In genomic region chr2:20728114-20728758, GRCh38 we compare ENCODE assay signal across 1 cellular context.
TF ChIP-seq lines count a peak whose summit lies in the region.

No MANE protein-coding gene starts in this region.

TF ChIP-seq in HepG2, 621 proteins besides CTCF, POLR2A, EP300 and RAD21 (continued from another document and continues in another):
- TF ChIP-seq ZNF20 (CRISPR knock-in tag; IDR thresholded peaks at IDR 0.05) (no peak), SAP130 (CRISPR knock-in tag; IDR thresholded peaks at IDR 0.05; ENCODE audit: low read depth) (peak; percentile 89), PRDM10 (CRISPR knock-in tag; IDR thresholded peaks at IDR 0.05; ENCODE audit: low read depth) (peak; percentile 60; the same call in 1 of the 2 replicates), BCL6 (CRISPR knock-in tag; IDR thresholded peaks at IDR 0.05) (peak; percentile 99), NRL (CRISPR knock-in tag; IDR thresholded peaks at IDR 0.05; ENCODE audit: borderline replicate concordance) (no peak), STAT6 (CRISPR knock-in tag; IDR thresholded peaks at IDR 0.05; ENCODE audit: borderline replicate concordance) (peak; percentile 67; the same call in 1 of the 2 replicates), ZFP91 (CRISPR knock-in tag; IDR thresholded peaks at IDR 0.05; ENCODE audit: borderline replicate concordance) (no peak), ZBTB3 (CRISPR knock-in tag; IDR thresholded peaks at IDR 0.05; ENCODE audit: borderline replicate concordance, low read depth) (peak; percentile 90), KMT2A (CRISPR knock-in tag; IDR thresholded peaks at IDR 0.05) (peak; percentile 76; the same call in 1 of the 2 replicates), HDAC1 (CRISPR knock-in tag; IDR thresholded peaks at IDR 0.05) (peak; percentile 91), ATAD3A (CRISPR knock-in tag; IDR thresholded peaks at IDR 0.05) (no peak), ZNF317 (CRISPR knock-in tag; IDR thresholded peaks at IDR 0.05) (peak; percentile 69; the same call in 1 of the 2 replicates), ARNT2 (CRISPR knock-in tag; IDR thresholded peaks at IDR 0.05; ENCODE audit: low read depth) (peak; percentile 86), DZIP1 (CRISPR knock-in tag; IDR thresholded peaks at IDR 0.05) (no peak), ZNF747 (CRISPR knock-in tag; IDR thresholded peaks at IDR 0.05; ENCODE audit: borderline replicate concordance) (peak; percentile 79; the same call in 1 of the 2 replicates), SPEN (CRISPR knock-in tag; IDR thresholded peaks at IDR 0.05; ENCODE audit: low read depth) (peak; percentile 95; the same call in 1 of the 2 replicates), PAWR (CRISPR knock-in tag; IDR thresholded peaks at IDR 0.05; ENCODE audit: borderline replicate concordance) (no peak), REXO4 (CRISPR knock-in tag; IDR thresholded peaks at IDR 0.05; ENCODE audit: borderline replicate concordance) (no peak), IRF2 (CRISPR knock-in tag; IDR thresholded peaks at IDR 0.05) (peak; percentile 89), KAT7 (CRISPR knock-in tag; IDR thresholded peaks at IDR 0.05; ENCODE audit: borderline replicate concordance) (peak; percentile 48; the same call in 1 of the 2 replicates), ONECUT2 (CRISPR knock-in tag; IDR thresholded peaks at IDR 0.05) (peak; percentile 45; the same call in 1 of the 2 replicates), DMTF1 (CRISPR knock-in tag; IDR thresholded peaks at IDR 0.05) (no peak), ZSCAN25 (CRISPR knock-in tag; IDR thresholded peaks at IDR 0.05) (peak; percentile 24; the same call in 1 of the 2 replicates), ESRRA (CRISPR knock-in tag; IDR thresholded peaks at IDR 0.05; ENCODE audit: low read depth) (peak; percentile 89), MIER2 (CRISPR knock-in tag; IDR thresholded peaks at IDR 0.05) (peak; percentile 85), GABPB1 (CRISPR knock-in tag; IDR thresholded peaks at IDR 0.05) (peak; percentile 44; the same call in 1 of the 2 replicates), GATA4 (IDR thresholded peaks at IDR 0.05; ENCODE audit: borderline replicate concordance, low read depth) (peak; percentile 71; the same call in 1 of the 2 replicates), TEAD3 (CRISPR knock-in tag; optimal IDR thresholded peaks at IDR 0.05; ENCODE audit: borderline replicate concordance) (peak; percentile 93), EEA1 (CRISPR knock-in tag; IDR thresholded peaks at IDR 0.05; ENCODE audit: borderline replicate concordance) (no peak), RAD51 (IDR thresholded peaks at IDR 0.05; ENCODE audit: borderline replicate concordance) (no peak), RFXAP (CRISPR knock-in tag; IDR thresholded peaks at IDR 0.05; ENCODE audit: borderline replicate concordance) (peak; percentile 61; the same call in 1 of the 2 replicates), SKI (IDR thresholded peaks at IDR 0.05; ENCODE audit: partially characterized antibody) (peak; percentile 97), ZBTB21 (CRISPR knock-in tag; IDR thresholded peaks at IDR 0.05) (0 out of 2 replicates have a peak, but pooled peaks have one; percentile 45), ZNF878 (CRISPR knock-in tag; IDR thresholded peaks at IDR 0.05) (peak; percentile 56; the same call in 1 of the 2 replicates), KAT8 (CRISPR knock-in tag; IDR thresholded peaks at IDR 0.05) (peak; percentile 82), ZNF550 (CRISPR knock-in tag; IDR thresholded peaks at IDR 0.05; ENCODE audit: borderline replicate concordance) (no peak), CBX5 (CRISPR knock-in tag; IDR thresholded peaks at IDR 0.05; ENCODE audit: borderline replicate concordance) (peak; percentile 71; the same call in 1 of the 2 replicates), ZNF460 (CRISPR knock-in tag; IDR thresholded peaks at IDR 0.05; ENCODE audit: borderline replicate concordance) (no peak; the same call in 1 of the 2 replicates), ZFX (CRISPR knock-in tag; IDR thresholded peaks at IDR 0.05; ENCODE audit: low read depth) (0 out of 2 replicates have a peak, but pooled peaks have one; percentile 38), MED13 (CRISPR knock-in tag; IDR thresholded peaks at IDR 0.05) (no peak)
- TF ChIP-seq, protein P1, sequence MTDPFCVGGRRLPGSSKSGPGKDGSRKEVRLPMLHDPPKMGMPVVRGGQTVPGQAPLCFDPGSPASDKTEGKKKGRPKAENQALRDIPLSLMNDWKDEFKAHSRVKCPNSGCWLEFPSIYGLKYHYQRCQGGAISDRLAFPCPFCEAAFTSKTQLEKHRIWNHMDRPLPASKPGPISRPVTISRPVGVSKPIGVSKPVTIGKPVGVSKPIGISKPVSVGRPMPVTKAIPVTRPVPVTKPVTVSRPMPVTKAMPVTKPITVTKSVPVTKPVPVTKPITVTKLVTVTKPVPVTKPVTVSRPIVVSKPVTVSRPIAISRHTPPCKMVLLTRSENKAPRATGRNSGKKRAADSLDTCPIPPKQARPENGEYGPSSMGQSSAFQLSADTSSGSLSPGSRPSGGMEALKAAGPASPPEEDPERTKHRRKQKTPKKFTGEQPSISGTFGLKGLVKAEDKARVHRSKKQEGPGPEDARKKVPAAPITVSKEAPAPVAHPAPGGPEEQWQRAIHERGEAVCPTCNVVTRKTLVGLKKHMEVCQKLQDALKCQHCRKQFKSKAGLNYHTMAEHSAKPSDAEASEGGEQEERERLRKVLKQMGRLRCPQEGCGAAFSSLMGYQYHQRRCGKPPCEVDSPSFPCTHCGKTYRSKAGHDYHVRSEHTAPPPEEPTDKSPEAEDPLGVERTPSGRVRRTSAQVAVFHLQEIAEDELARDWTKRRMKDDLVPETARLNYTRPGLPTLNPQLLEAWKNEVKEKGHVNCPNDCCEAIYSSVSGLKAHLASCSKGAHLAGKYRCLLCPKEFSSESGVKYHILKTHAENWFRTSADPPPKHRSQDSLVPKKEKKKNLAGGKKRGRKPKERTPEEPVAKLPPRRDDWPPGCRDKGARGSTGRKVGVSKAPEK (CRISPR knock-in tag; IDR thresholded peaks at IDR 0.05; ENCODE audit: borderline replicate concordance), result no peak
- TF ChIP-seq, protein P2, sequence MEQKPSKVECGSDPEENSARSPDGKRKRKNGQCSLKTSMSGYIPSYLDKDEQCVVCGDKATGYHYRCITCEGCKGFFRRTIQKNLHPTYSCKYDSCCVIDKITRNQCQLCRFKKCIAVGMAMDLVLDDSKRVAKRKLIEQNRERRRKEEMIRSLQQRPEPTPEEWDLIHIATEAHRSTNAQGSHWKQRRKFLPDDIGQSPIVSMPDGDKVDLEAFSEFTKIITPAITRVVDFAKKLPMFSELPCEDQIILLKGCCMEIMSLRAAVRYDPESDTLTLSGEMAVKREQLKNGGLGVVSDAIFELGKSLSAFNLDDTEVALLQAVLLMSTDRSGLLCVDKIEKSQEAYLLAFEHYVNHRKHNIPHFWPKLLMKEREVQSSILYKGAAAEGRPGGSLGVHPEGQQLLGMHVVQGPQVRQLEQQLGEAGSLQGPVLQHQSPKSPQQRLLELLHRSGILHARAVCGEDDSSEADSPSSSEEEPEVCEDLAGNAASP (CRISPR knock-in tag; IDR thresholded peaks at IDR 0.05; ENCODE audit: borderline replicate concordance), result peak; percentile 93
- TF ChIP-seq, protein P3, sequence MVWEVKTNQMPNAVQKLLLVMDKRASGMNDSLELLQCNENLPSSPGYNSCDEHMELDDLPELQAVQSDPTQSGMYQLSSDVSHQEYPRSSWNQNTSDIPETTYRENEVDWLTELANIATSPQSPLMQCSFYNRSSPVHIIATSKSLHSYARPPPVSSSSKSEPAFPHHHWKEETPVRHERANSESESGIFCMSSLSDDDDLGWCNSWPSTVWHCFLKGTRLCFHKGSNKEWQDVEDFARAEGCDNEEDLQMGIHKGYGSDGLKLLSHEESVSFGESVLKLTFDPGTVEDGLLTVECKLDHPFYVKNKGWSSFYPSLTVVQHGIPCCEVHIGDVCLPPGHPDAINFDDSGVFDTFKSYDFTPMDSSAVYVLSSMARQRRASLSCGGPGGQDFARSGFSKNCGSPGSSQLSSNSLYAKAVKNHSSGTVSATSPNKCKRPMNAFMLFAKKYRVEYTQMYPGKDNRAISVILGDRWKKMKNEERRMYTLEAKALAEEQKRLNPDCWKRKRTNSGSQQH (CRISPR knock-in tag; IDR thresholded peaks at IDR 0.05; ENCODE audit: low read depth), result peak; percentile 61; the same call in 1 of the 2 replicates
